8 cellular contexts compared by ENCODE assay signal in genomic region chr6:17281497-17282481, GRCh38. TPM values are rescaled to one million over a fixed set of nuclear protein-coding genes. Genes with fewer than 3 reads are reported as not detected.
A peak's percentile ranks its signal among the peaks of the same experiment; 100 is the strongest.
DNase-seq lines count a peak whose midpoint lies in the region; ATAC-seq and TF ChIP-seq lines count a peak whose summit lies in the region.

No MANE protein-coding gene starts in this region.

- no peaks in the 10 kb centered on the region for H3K36me3 Mint-ChIP-seq in activated T-cell treated with anti-CD3 and anti-CD28 coated beads, Interleukin-2, amount 50 U/mL, for 72 hours (ENCODE audit: insufficient read depth in 2 of 2)
- H3K36me3 Mint-ChIP-seq in progenitor cell of endocrine pancreas (ENCODE audit: insufficient read depth) = no peaks in the 10 kb centered on the region

- H3K4me3 Mint-ChIP-seq in activated T-cell treated with anti-CD3 and anti-CD28 coated beads, Interleukin-2, amount 50 U/mL, for 72 hours = peak overlapping the region; percentile 69 to 83
- peak overlapping the region; percentile 86 for H3K4me3 Mint-ChIP-seq in progenitor cell of endocrine pancreas (ENCODE audit: low read depth)

- H3K4me1 Mint-ChIP-seq in activated T-cell treated with anti-CD3 and anti-CD28 coated beads, Interleukin-2, amount 50 U/mL, for 72 hours (ENCODE audit: low read depth) = no peaks in the 10 kb centered on the region
- H3K4me1 Mint-ChIP-seq in progenitor cell of endocrine pancreas (ENCODE audit: low read depth) = peaks cover 7% of the 10 kb centered on the region

- TF ChIP-seq CTCF in heart right ventricle (IDR thresholded peaks at IDR 0.05) (no peak), right atrium auricular region (IDR thresholded peaks at IDR 0.05) (no peak), progenitor cell of endocrine pancreas (IDR thresholded peaks at IDR 0.05; ENCODE audit: unreplicated experiment) (no peak)

- peaks cover 0 to 59% (median 3%) of the 10 kb centered on the region in 7 donors for H3K27me3 ChIP-seq in heart right ventricle
- H3K27me3 ChIP-seq in right atrium auricular region = no peaks in the 10 kb centered on the region

- H3K27ac Mint-ChIP-seq in activated T-cell treated with anti-CD3 and anti-CD28 coated beads, Interleukin-2, amount 50 U/mL, for 72 hours = no peak overlapping the region
- peak overlapping the region; percentile 87 for H3K27ac Mint-ChIP-seq in progenitor cell of endocrine pancreas

- DNase-seq in heart right ventricle = peak; percentile 16 to 17
- DNase-seq in Right ventricle myocardium inferior (ENCODE audit: missing footprints) = no peak
- peak in 1 of 2 donors; percentile 4 for DNase-seq in activated T-cell treated with anti-CD3 and anti-CD28 coated beads, Interleukin-2, amount 50 U/mL, for 72 hours
- no peak for DNase-seq in right atrium auricular region (ENCODE audit: low spot score)
- DNase-seq in progenitor cell of endocrine pancreas (ENCODE audit: low spot score, unreplicated experiment) = peak; percentile 25
- DNase-seq in activated CD4-positive, CD25-positive, alpha-beta regulatory T cell treated with anti-CD3 and anti-CD28 coated beads, Interleukin-2, amount 50 U/mL, for 72 hours = no peak

- peaks cover 71% of the 10 kb centered on the region for H3K27me3 Mint-ChIP-seq in activated T-cell treated with anti-CD3 and anti-CD28 coated beads, Interleukin-2, amount 50 U/mL, for 72 hours (ENCODE audit: low read depth)
- H3K27me3 Mint-ChIP-seq in progenitor cell of endocrine pancreas = peaks cover 48% of the 10 kb centered on the region

- no peaks in the 10 kb centered on the region for H3K9me3 Mint-ChIP-seq in activated T-cell treated with anti-CD3 and anti-CD28 coated beads, Interleukin-2, amount 50 U/mL, for 72 hours
- H3K9me3 Mint-ChIP-seq in progenitor cell of endocrine pancreas (ENCODE audit: low read depth) = no peaks in the 10 kb centered on the region

- peak overlapping the region; percentile 56 to 85 (median 82) for H3K4me3 ChIP-seq in heart right ventricle
- peak overlapping the region; percentile 84 to 85 for H3K4me3 ChIP-seq in right atrium auricular region

- 1% methylated on average over 74 to 77 of the region's 77 CpGs for WGBS in heart right ventricle, 2 donors

- peaks cover 0 to 6% (median 0%) of the 10 kb centered on the region in 9 donors for H3K36me3 ChIP-seq in heart right ventricle
- peaks cover 28% of the 10 kb centered on the region for H3K36me3 ChIP-seq in right atrium auricular region

- ATAC-seq in heart right ventricle (peak in 5 of 8 donors; percentile 1 to 40 (median 25)), Right ventricle myocardium inferior (no peak), GM19455 (IDR thresholded peaks at IDR 0.05; ENCODE audit: unreplicated experiment) (no peak), HG02970 (IDR thresholded peaks at IDR 0.05; ENCODE audit: low FRiP score, unreplicated experiment) (no peak)
- peak in 1 of 2 donors; percentile 26 for ATAC-seq in activated T-cell treated with anti-CD3 and anti-CD28 coated beads, Interleukin-2, amount 50 U/mL, for 72 hours (replicated peaks in 1 of 2)

- intact Hi-C loops in heart right ventricle (cut with DNase I) (loop anchor here in 6 of 10 donors (2.0 to 10.0 kb wide), 8 partner anchors 113 to 303 kb away; partner anchors contain the start of gene CAP2 (in 2 of the 6)), Right ventricle myocardium inferior (cut with DNase I) (loop anchor here (5.0 kb wide), 1 partner anchor 114 kb away; no protein-coding TSS in a partner anchor)

- H3K4me1 ChIP-seq in heart right ventricle = peaks cover 0 to 16% (median 7%) of the 10 kb centered on the region in 9 donors
- H3K4me1 ChIP-seq in right atrium auricular region = no peaks in the 10 kb centered on the region

- H3K9me3 ChIP-seq in heart right ventricle (no peaks in the 10 kb centered on the region), right atrium auricular region (no peaks in the 10 kb centered on the region)

- H3K27ac ChIP-seq in heart right ventricle (peak overlapping the region; percentile 79 to 96 (median 90)), right atrium auricular region (peak overlapping the region; percentile 96 to 97)

RNA-seq across cellular contexts. Expression of gene RBM24, which starts 0.6 kb away (rescaled TPM):
- total RNA-seq in heart right ventricle (100 to 1,000 TPM; 149 to 317 (median 194) TPM), Right ventricle myocardium inferior (181 TPM), right atrium auricular region (100 to 1,000 TPM; 133 to 194 TPM), progenitor cell of endocrine pancreas (1.2 and 1.5 TPM in 2 replicates)
- 100 to 1,000 TPM in 1 of 2 donors, 10 to 100 TPM in 1; 62.4 to 207 TPM for polyA plus RNA-seq in heart right ventricle
- total RNA-seq in activated T-cell treated with anti-CD3 and anti-CD28 coated beads, Interleukin-2, amount 50 U/mL, for 72 hours = not detected

Comparison
In these comparisons a context has a peak if more than half of its experiments do, and no peak if none do; other contexts are left out.
1. ATAC-seq: peak in heart right ventricle (5 of 8); none in Right ventricle myocardium inferior (single experiment), GM19455 (single experiment) and HG02970 (single experiment).
2. DNase-seq: peak in heart right ventricle (2 of 2) and progenitor cell of endocrine pancreas (single experiment); none in Right ventricle myocardium inferior (single experiment), right atrium auricular region (single experiment) and activated CD4-positive, CD25-positive, alpha-beta regulatory T cell treated with anti-CD3 and anti-CD28 coated beads, Interleukin-2, amount 50 U/mL, for 72 hours (single experiment).
3. RNA of gene RBM24, which starts 0.6 kb away (total RNA-seq): 149 to 317 TPM in heart right ventricle, 133 to 194 TPM in right atrium auricular region and 181 TPM in Right ventricle myocardium inferior (single experiment); 1.2 to 1.5 TPM in progenitor cell of endocrine pancreas and not detected in activated T-cell treated with anti-CD3 and anti-CD28 coated beads, Interleukin-2, amount 50 U/mL, for 72 hours; every median in the first group is over 10 times any median in the second.